In the genomic region with DNA sequence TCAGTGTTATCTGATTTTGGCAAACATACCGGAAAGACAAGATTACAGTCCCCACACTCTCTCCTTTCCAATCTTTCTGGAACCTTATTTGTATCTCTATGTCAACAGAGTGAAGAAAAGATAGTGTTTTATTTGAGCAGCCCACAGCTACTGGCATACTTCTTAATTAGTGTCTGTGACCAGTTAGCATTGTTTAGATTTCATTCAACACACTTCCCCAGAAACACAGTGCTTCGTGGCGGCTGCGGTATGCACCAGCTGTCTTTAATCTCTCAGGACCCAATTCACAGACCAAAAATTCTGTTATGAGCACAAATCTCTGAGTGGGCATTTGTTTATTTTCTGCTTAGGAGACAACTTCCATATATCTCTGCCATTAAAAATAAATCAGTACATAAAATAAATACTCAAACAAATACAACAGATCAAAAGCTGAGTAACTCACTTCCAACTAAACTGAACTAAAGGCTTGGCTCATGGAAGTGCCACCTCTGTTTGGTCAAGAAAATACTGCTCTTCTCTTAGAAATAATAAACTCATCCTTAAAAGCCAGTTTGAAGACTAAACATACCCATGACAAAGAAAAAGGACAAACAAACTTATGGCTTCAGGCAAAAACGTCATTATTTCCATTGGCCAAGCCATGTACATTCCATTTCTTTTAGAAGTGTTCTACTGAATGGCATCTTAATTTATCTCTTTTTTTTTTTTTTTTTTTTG, we compare ENCODE assay signal across 16 cellular contexts.
DNase-seq lines count a peak whose midpoint lies in the region; TF ChIP-seq lines count a peak whose summit lies in the region.
"Had no signal": no experiment of that assay in that cellular context is flagged by ENCODE, and none has a peak within 500 bp of the region (broad histone marks: within the 10 kb centered on the region; RNA-seq: fewer than 3 reads in every experiment).

No MANE protein-coding gene starts in this region.

- TF ChIP-seq POLR2A in lower leg skin (IDR thresholded peaks at IDR 0.05): no peak

- WGBS in lower leg skin, 2 donors: 20 to 22% methylated on average over 5 of the region's 5 CpGs

- peak; percentile 45 for DNase-seq in AG09319 (ENCODE audit: extremely low read depth, low read depth)
- peak; percentile 67 for DNase-seq in MG63
- no peak for DNase-seq in endothelial cell (ENCODE audit: low spot score)
- peak; percentile 11 for DNase-seq in neural progenitor cell (ENCODE audit: low spot score)
- DNase-seq in 8988T: no peak
- DNase-seq in lower leg skin (ENCODE audit: low spot score in 2 of 2): no peak
- no peak for DNase-seq in middle frontal gyrus (ENCODE audit: extremely low spot score, low spot score)
- DNase-seq in activated T-cell treated with anti-CD3 and anti-CD28 coated beads, Interleukin-2, amount 50 U/mL, for 1 hour: no peak
- DNase-seq: activated CD4-positive, alpha-beta T cell treated with anti-CD3 and anti-CD28 coated beads, Interleukin-2, amount 50 U/mL, for 4 hours; MM.1S; NCI-H345; Peyer's patch; T-helper 2 cell had no signal

- H3K36me3 ChIP-seq in MG63: no peaks in the 10 kb centered on the region
- no peaks in the 10 kb centered on the region for H3K36me3 ChIP-seq in neural progenitor cell
- H3K36me3 ChIP-seq: Peyer's patch had no signal

- no peak overlapping the region for H3K4me2 ChIP-seq in neural progenitor cell

- no peaks in the 10 kb centered on the region for H4K20me1 ChIP-seq in neural progenitor cell (ENCODE audit: low read depth)

- no peaks in the 10 kb centered on the region for H3K9me3 Mint-ChIP-seq in endothelial cell (ENCODE audit: unreplicated experiment)
- H3K9me3 Mint-ChIP-seq in neural progenitor cell: peaks cover 8% of the 10 kb centered on the region

- H3K4me3 ChIP-seq in MG63 (no peak overlapping the region), neural progenitor cell (no peak overlapping the region), lower leg skin (ENCODE audit: low read depth, poor library complexity, severe bottlenecking) (no peak overlapping the region)
- H3K4me3 ChIP-seq: Peyer's patch had no signal

- H3K27ac Mint-ChIP-seq in endothelial cell (ENCODE audit: unreplicated experiment): peak overlapping the region; percentile 67
- H3K27ac Mint-ChIP-seq in neural progenitor cell: peak overlapping the region; percentile 33
- H3K27ac Mint-ChIP-seq: progenitor cell of endocrine pancreas had no signal

- H3K9ac ChIP-seq in neural progenitor cell: no peak overlapping the region

- no peaks in the 10 kb centered on the region for H3K9me3 ChIP-seq in MG63
- H3K9me3 ChIP-seq in neural progenitor cell (ENCODE audit: low read depth): no peaks in the 10 kb centered on the region
- H3K9me3 ChIP-seq: Peyer's patch had no signal

- H3K4me1 ChIP-seq in neural progenitor cell: no peaks in the 10 kb centered on the region
- H3K4me1 ChIP-seq: Peyer's patch had no signal

- intact Hi-C loops in lower leg skin (cut with DNase I; ENCODE audit: low total_unique reads): no loop called here

- no peaks in the 10 kb centered on the region for H3K79me2 ChIP-seq in neural progenitor cell (ENCODE audit: low read depth)

- TF ChIP-seq CTCF in AG09319 (IDR thresholded peaks at IDR 0.05; ENCODE audit: low read depth, low read length) (no peak), endothelial cell (IDR thresholded peaks at IDR 0.05; ENCODE audit: unreplicated experiment) (no peak), neural progenitor cell (IDR thresholded peaks at IDR 0.05) (no peak), lower leg skin (IDR thresholded peaks at IDR 0.05) (no peak)

- H3K4me1 Mint-ChIP-seq in endothelial cell (ENCODE audit: unreplicated experiment): peaks cover 20% of the 10 kb centered on the region
- H3K4me1 Mint-ChIP-seq in neural progenitor cell: peaks cover 4% of the 10 kb centered on the region
- H3K4me1 Mint-ChIP-seq: central memory CD8-positive, alpha-beta T cell had no signal

- no peaks in the 10 kb centered on the region for H3F3A ChIP-seq in neural progenitor cell (ENCODE audit: low read depth)

- H3K27ac ChIP-seq in neural progenitor cell: no peak overlapping the region
- H3K27ac ChIP-seq: Peyer's patch had no signal

- H3K36me3 Mint-ChIP-seq in endothelial cell (ENCODE audit: low read depth, unreplicated experiment): no peaks in the 10 kb centered on the region
- no peaks in the 10 kb centered on the region for H3K36me3 Mint-ChIP-seq in neural progenitor cell
- H3K36me3 Mint-ChIP-seq: CD14-positive monocyte had no signal

- no peak overlapping the region for H2AFZ ChIP-seq in neural progenitor cell (replicated peaks)

- H3K27me3 ChIP-seq in MG63 (no peaks in the 10 kb centered on the region), neural progenitor cell (no peaks in the 10 kb centered on the region)
- H3K27me3 ChIP-seq: Peyer's patch had no signal

- peaks cover 5% of the 10 kb centered on the region for H3K27me3 Mint-ChIP-seq in endothelial cell (ENCODE audit: unreplicated experiment)
- H3K27me3 Mint-ChIP-seq in neural progenitor cell (ENCODE audit: insufficient read depth, low read depth): peaks cover 5% of the 10 kb centered on the region
- H3K27me3 Mint-ChIP-seq: central memory CD8-positive, alpha-beta T cell had no signal

- H3K4me3 Mint-ChIP-seq in endothelial cell (ENCODE audit: unreplicated experiment) (no peak overlapping the region), neural progenitor cell (no peak overlapping the region)
- H3K4me3 Mint-ChIP-seq: CD14-positive monocyte; central memory CD8-positive, alpha-beta T cell had no signal

Comparison
In these comparisons a context has a peak if more than half of its experiments do, and no peak if none do; other contexts are left out.
1. DNase-seq: peak in AG09319 (single experiment), MG63 (single experiment) and neural progenitor cell (single experiment); none in endothelial cell (single experiment), 8988T (single experiment), lower leg skin (0 of 2), middle frontal gyrus (single experiment) and activated T-cell treated with anti-CD3 and anti-CD28 coated beads, Interleukin-2, amount 50 U/mL, for 1 hour (single experiment).